In genomic region chr10:72886596-72887522, GRCh38 we compare ENCODE assay signal across 10 cellular contexts. TPM values are rescaled to one million over a fixed set of nuclear protein-coding genes. Genes with fewer than 3 reads are reported as not detected.
DNase-seq lines count a peak whose midpoint lies in the region; ATAC-seq and TF ChIP-seq lines count a peak whose summit lies in the region.
"Had no signal": no experiment of that assay in that cellular context is flagged by ENCODE, and none has a peak within 500 bp of the region (broad histone marks: within the 10 kb centered on the region; RNA-seq: fewer than 3 reads in every experiment).

No MANE protein-coding gene starts in this region.

- 0 out of 2 replicates have a peak, but pooled peaks cover 5% of the 10 kb centered on the region for H3F3A ChIP-seq in PC-9 (ENCODE audit: insufficient read depth, low read depth)

- H3K9me2 ChIP-seq in PC-9 (ENCODE audit: insufficient read depth) = no peaks in the 10 kb centered on the region

- CTCF ChIA-PET in PC-9 (lab: Charles Lee) = no interaction called here

- no peak for TF ChIP-seq EP300 in gastroesophageal sphincter (IDR thresholded peaks at IDR 0.05)

- intact Hi-C loops in PC-9 (cut with micrococcal nuclease; ENCODE audit: unreplicated experiment) = no loop called here

- H3K27me3 ChIP-seq in PC-9 (ENCODE audit: insufficient read depth, low read depth) (no peaks in the 10 kb centered on the region), gastroesophageal sphincter (no peaks in the 10 kb centered on the region)

- H3K27ac ChIP-seq in PC-9 = no peak overlapping the region
- no peak overlapping the region for H3K27ac ChIP-seq in gastroesophageal sphincter
- H3K27ac ChIP-seq: coronary artery had no signal

- peaks cover 15% of the 10 kb centered on the region; the same call in 1 of the 2 replicates for H3K36me3 ChIP-seq in PC-9 (ENCODE audit: low read depth)
- peaks cover 0 to 47% of the 10 kb centered on the region in 2 donors for H3K36me3 ChIP-seq in gastroesophageal sphincter

- ATAC-seq in GM21390 (IDR thresholded peaks at IDR 0.05; ENCODE audit: unreplicated experiment) (no peak), gastroesophageal sphincter (no peak), HG03521 (IDR thresholded peaks at IDR 0.05; ENCODE audit: unreplicated experiment) (no peak)

- H3K4me2 ChIP-seq in PC-9 = no peak overlapping the region

- 39 to 51% methylated on average over 6 of the region's 6 CpGs for WGBS in gastroesophageal sphincter (ENCODE audit: low coverage in 1 of 2), 2 donors

- DNase-seq in activated CD4-positive, alpha-beta T cell treated with anti-CD3 and anti-CD28 coated beads for 48 hours = peak; percentile 22
- DNase-seq in activated CD4-positive, alpha-beta T cell treated with anti-CD3 and anti-CD28 coated beads for 1 hour = no peak
- DNase-seq in PC-9 = no peak
- peak; percentile 26 for DNase-seq in fibroblast of pulmonary artery (ENCODE audit: low read depth)
- peak; percentile 13 for DNase-seq in retina
- DNase-seq: GOT3 had no signal

- no peaks in the 10 kb centered on the region for H3K79me2 ChIP-seq in PC-9 (ENCODE audit: low read depth)

- H3K9me3 ChIP-seq in PC-9 (ENCODE audit: insufficient read depth, low read depth) (no peaks in the 10 kb centered on the region), gastroesophageal sphincter (no peaks in the 10 kb centered on the region)

- H2AFZ ChIP-seq in PC-9 = no peak overlapping the region

- H3K4me3 ChIP-seq in PC-9 (no peak overlapping the region), fibroblast of pulmonary artery (replicated peaks; ENCODE audit: low read depth, low read length) (no peak overlapping the region), gastroesophageal sphincter (no peak overlapping the region)
- H3K4me3 ChIP-seq: coronary artery had no signal

- TSS peak; percentile 31 for BruUV-seq in PC-9 (replicated peaks; lab: Mats Ljungman, UMichigan)

- POLR2A ChIA-PET in PC-9 (lab: Charles Lee; ENCODE audit: unreplicated experiment) = no interaction called here

- H3K4me1 ChIP-seq in PC-9 (replicated peaks; ENCODE audit: insufficient read depth) (no peaks in the 10 kb centered on the region), gastroesophageal sphincter (no peaks in the 10 kb centered on the region)

- H4K20me1 ChIP-seq in PC-9 (ENCODE audit: insufficient read depth) = no peaks in the 10 kb centered on the region

- TF ChIP-seq CTCF in PC-9 (conservative IDR thresholded peaks at IDR 0.05) (no peak), fibroblast of pulmonary artery (IDR thresholded peaks at IDR 0.05; ENCODE audit: low read length, missing control alignments) (no peak), gastroesophageal sphincter (IDR thresholded peaks at IDR 0.05) (no peak)

- TF ChIP-seq POLR2A in gastroesophageal sphincter (IDR thresholded peaks at IDR 0.05) = no peak

RNA-seq across cellular contexts. Expression of gene OIT3, which starts 6.7 kb away (rescaled TPM):
- total RNA-seq in PC-9 (2021) = 0.28 TPM in 1 of 2 replicates, not detected in the other
- under 1 TPM in 2 of 4 donors, not detected in 2; 0.12 to 0.40 TPM for total RNA-seq in gastroesophageal sphincter

Comparison
In these comparisons a context has a peak if more than half of its experiments do, and no peak if none do; other contexts are left out.
1. DNase-seq: peak in activated CD4-positive, alpha-beta T cell treated with anti-CD3 and anti-CD28 coated beads for 48 hours (single experiment), fibroblast of pulmonary artery (single experiment) and retina (single experiment); none in activated CD4-positive, alpha-beta T cell treated with anti-CD3 and anti-CD28 coated beads for 1 hour (single experiment) and PC-9 (0 of 2).